ENCODE assay signal across 21 cellular contexts in genomic region chr1:112708489-112708888, GRCh38. TPM values are rescaled to one million over a fixed set of nuclear protein-coding genes. Genes with fewer than 3 reads are reported as not detected.
"Had no signal": no experiment of that assay in that cellular context is flagged by ENCODE, and none has a peak within 500 bp of the region (broad histone marks: within the 10 kb centered on the region; RNA-seq: fewer than 3 reads in every experiment).

No MANE protein-coding gene starts in this region.

- ATAC-seq: body of pancreas; mucosa of descending colon; naive thymus-derived CD8-positive, alpha-beta T cell; pancreas; sciatic nerve; SK-N-SH treated with all-trans-retinoic acid at 6 μM for 48 hours; T-helper 17 cell had no signal

- H3K4me3 ChIP-seq: body of pancreas, mucosa of descending colon, pancreas, tibial nerve, vagina had no signal

- H3K9me3 Mint-ChIP-seq: central memory CD8-positive, alpha-beta T cell; memory B cell; naive thymus-derived CD8-positive, alpha-beta T cell had no signal

- H3K27me3 ChIP-seq: body of pancreas, esophagus squamous epithelium, pancreas, tibial nerve, vagina had no signal

- H3K27me3 Mint-ChIP-seq: central memory CD8-positive, alpha-beta T cell; memory B cell had no signal

- H3K27ac Mint-ChIP-seq: activated naive CD8-positive, alpha-beta T cell; T-helper 17 cell had no signal

- H3K36me3 ChIP-seq: left ventricle myocardium inferior, pancreas, tibial nerve had no signal

- H3K36me3 Mint-ChIP-seq: activated naive CD8-positive, alpha-beta T cell; memory B cell; naive thymus-derived CD8-positive, alpha-beta T cell had no signal

- H3K9me3 ChIP-seq: body of pancreas, esophagus squamous epithelium, left ventricle myocardium inferior, mucosa of descending colon, pancreas, tibial nerve, vagina had no signal

- DNase-seq: activated CD4-positive, alpha-beta T cell treated with anti-CD3 and anti-CD28 coated beads for 4 hours; activated effector memory CD4-positive, alpha-beta T cell treated with anti-CD3 and anti-CD28 coated beads, Interleukin-2, amount 50 U/mL, for 16 hours; activated T-cell treated with anti-CD3 and anti-CD28 coated beads, Interleukin-2, amount 50 U/mL, for 1 hour; amniotic stem cell; body of pancreas; esophagus squamous epithelium; hippocampal formation; kidney; left ventricle myocardium inferior; mucosa of descending colon; naive thymus-derived CD8-positive, alpha-beta T cell; pancreas; stimulated activated CD4-positive, alpha-beta T cell treated with anti-CD3 and anti-CD28 coated beads, Interleukin-1b, Interleukin-23, amount 100 ng/mL, for 48 hours; T-helper 17 cell had no signal

RNA-seq across cellular contexts. Expression of gene PPM1J, which starts 6.6 kb away (rescaled TPM):
- polyA plus RNA-seq: naive thymus-derived CD8-positive, alpha-beta T cell had no signal
